1 cellular context compared by ENCODE assay signal in the genomic region with DNA sequence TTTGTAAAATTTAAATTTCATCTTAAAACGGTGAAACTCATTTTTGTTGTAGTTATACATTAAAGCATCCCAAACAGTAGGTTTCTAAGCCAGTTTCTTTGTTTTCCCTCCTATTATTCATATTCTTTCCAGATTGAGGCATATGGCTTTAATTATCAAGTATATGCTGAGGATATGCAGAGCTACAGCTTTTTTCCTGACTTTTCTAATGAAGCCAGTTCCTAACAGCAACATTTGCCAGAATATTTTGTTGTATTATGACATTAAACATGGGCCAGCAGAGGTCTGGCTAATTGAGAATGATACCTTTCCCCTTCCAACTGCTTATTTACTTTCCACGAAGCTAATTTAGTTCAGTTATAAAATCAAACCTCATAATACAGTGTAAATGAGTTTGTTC.
TF ChIP-seq lines count a peak whose summit lies in the region.

No MANE protein-coding gene starts in this region.

TF ChIP-seq in IMR-90, 13 proteins besides CTCF, POLR2A, EP300 and RAD21 (continued from another document):
- TF ChIP-seq, protein P1, sequence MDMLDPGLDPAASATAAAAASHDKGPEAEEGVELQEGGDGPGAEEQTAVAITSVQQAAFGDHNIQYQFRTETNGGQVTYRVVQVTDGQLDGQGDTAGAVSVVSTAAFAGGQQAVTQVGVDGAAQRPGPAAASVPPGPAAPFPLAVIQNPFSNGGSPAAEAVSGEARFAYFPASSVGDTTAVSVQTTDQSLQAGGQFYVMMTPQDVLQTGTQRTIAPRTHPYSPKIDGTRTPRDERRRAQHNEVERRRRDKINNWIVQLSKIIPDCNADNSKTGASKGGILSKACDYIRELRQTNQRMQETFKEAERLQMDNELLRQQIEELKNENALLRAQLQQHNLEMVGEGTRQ (IDR thresholded peaks at IDR 0.05; ENCODE audit: low read depth, low read length): no peak
- no peak for TF ChIP-seq RFX5 (IDR thresholded peaks at IDR 0.05; ENCODE audit: low read depth, low read length)
- no peak for TF ChIP-seq FOS (IDR thresholded peaks at IDR 0.05; ENCODE audit: low read depth, low read length)
- TF ChIP-seq CHD1 (IDR thresholded peaks at IDR 0.05; ENCODE audit: low read depth, low read length): no peak
- no peak for TF ChIP-seq BHLHE40 (IDR thresholded peaks at IDR 0.05; ENCODE audit: low read depth, low read length)
- no peak for TF ChIP-seq SMC3 (IDR thresholded peaks at IDR 0.05; ENCODE audit: low read depth, low read length)
- TF ChIP-seq RCOR1 (IDR thresholded peaks at IDR 0.05; ENCODE audit: insufficient replicate concordance, low read length): no peak
- TF ChIP-seq MAFK (IDR thresholded peaks at IDR 0.05; ENCODE audit: low read depth, low read length): no peak
- no peak for TF ChIP-seq MAZ (IDR thresholded peaks at IDR 0.05; ENCODE audit: borderline replicate concordance, low read depth, low read length)
